ENCODE assay signal across 28 cellular contexts in the genomic region with DNA sequence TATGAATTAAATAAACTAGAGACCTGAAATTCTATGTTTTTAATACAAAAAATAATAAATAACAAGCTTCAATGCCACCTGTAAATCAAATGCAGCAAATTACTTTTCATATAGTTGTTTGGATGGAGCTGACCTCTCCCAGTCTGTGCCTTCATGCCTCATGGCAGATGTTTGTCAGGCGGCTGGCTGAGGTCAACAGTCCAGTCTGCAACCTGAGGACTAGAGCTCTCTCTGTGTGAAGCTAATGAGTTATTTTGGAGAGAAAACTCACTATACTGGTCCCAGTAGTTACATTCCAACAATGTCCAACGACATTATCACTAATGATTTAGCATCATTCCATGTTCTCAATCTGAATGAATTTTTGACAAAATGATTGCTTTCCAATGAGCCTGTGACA.
"Had no signal": no experiment of that assay in that cellular context is flagged by ENCODE, and none has a peak within 500 bp of the region (broad histone marks: within the 10 kb centered on the region; RNA-seq: fewer than 3 reads in every experiment).

No MANE protein-coding gene starts in this region.

- H2AFZ ChIP-seq: neural progenitor cell, parathyroid adenoma had no signal

- H3K27ac Mint-ChIP-seq: nephron; neural progenitor cell; stimulated activated effector memory CD8-positive, alpha-beta T cell treated with anti-CD3 and anti-CD28 coated beads, Interleukin-12 subunit alpha, Interleukin-12 subunit beta, amount 100 ng/mL, for 72 hours; stimulated activated naive B cell treated with anti-CD40 and anti-IgM and Interleukin-4, amounts not matched to agents 10 μg/mL and 1 μg/mL and 100 μg/mL, for 72 hours; stimulated activated naive CD8-positive, alpha-beta T cell treated with anti-CD3 and anti-CD28 coated beads, Interleukin-15, Interleukin-2, amounts not matched to agents 100 ng/mL and 50 ng/mL, for 24 hours had no signal

- DNase-seq: occipital lobe; ovary; posterior cingulate gyrus; psoas muscle; right cardiac atrium; right lobe of liver; sigmoid colon; small intestine; stimulated activated CD4-positive, alpha-beta T cell treated with anti-CD3 and anti-CD28 coated beads, Interleukin-15, amount 100 ng/mL, for 24 hours; stimulated activated CD4-positive, alpha-beta T cell treated with anti-CD3 and anti-CD28 coated beads, Interleukin-2, amount 100 ng/mL, for 24 hours; stimulated activated CD4-positive, alpha-beta T cell treated with anti-CD3 and anti-CD28 coated beads, Interleukin-2, amount 100 ng/mL, for 48 hours; stimulated activated CD4-positive, alpha-beta T cell treated with anti-CD3 and anti-CD28 coated beads, Interleukin-4, amount 100 ng/mL, for 24 hours; stimulated activated naive B cell treated with anti-CD40 and anti-IgM and Interleukin-4, amounts not matched to agents 10 μg/mL and 1 μg/mL and 100 μg/mL, for 72 hours; stimulated activated naive CD4-positive, alpha-beta T cell treated with Interleukin-2 at 50 U/mL for 16 hours; stomach; thyroid gland; trophoblast cell; upper lobe of left lung had no signal

- H3K4me1 ChIP-seq: neural progenitor cell, parathyroid adenoma, psoas muscle, right lobe of liver, sigmoid colon, stomach, thyroid gland, tibial nerve, upper lobe of left lung, vagina had no signal

- H3K27me3 Mint-ChIP-seq: progenitor cell of endocrine pancreas; stimulated activated naive B cell treated with anti-CD40 and anti-IgM and Interleukin-4, amounts not matched to agents 10 μg/mL and 1 μg/mL and 100 μg/mL, for 72 hours; stimulated activated naive CD8-positive, alpha-beta T cell treated with anti-CD3 and anti-CD28 coated beads, Interleukin-15, Interleukin-2, amounts not matched to agents 100 ng/mL and 50 ng/mL, for 24 hours had no signal

- H3K9me3 ChIP-seq: ovary, psoas muscle, sigmoid colon, stomach, thoracic aorta, thyroid gland, tibial nerve, upper lobe of left lung, vagina had no signal

- H3K9ac ChIP-seq: neural progenitor cell, parathyroid adenoma had no signal

- H3K4me3 ChIP-seq: neural progenitor cell, ovary, psoas muscle, right lobe of liver, sigmoid colon, stomach, thoracic aorta, thyroid gland, tibial nerve, upper lobe of left lung, vagina had no signal

- H3K9me3 Mint-ChIP-seq: nephron had no signal

- H3K27me3 ChIP-seq: neural progenitor cell, ovary, right lobe of liver, sigmoid colon, stomach, thyroid gland, tibial nerve, upper lobe of left lung, vagina had no signal

- H3K4me1 Mint-ChIP-seq: nephron; stimulated activated effector memory CD8-positive, alpha-beta T cell treated with anti-CD3 and anti-CD28 coated beads, Interleukin-12 subunit alpha, Interleukin-12 subunit beta, amount 100 ng/mL, for 72 hours; stimulated activated naive B cell treated with anti-CD40 and anti-IgM and Interleukin-4, amounts not matched to agents 10 μg/mL and 1 μg/mL and 100 μg/mL, for 72 hours had no signal

- H3K36me3 ChIP-seq: neural progenitor cell, ovary, right lobe of liver, sigmoid colon, stomach, thoracic aorta, thyroid gland, tibial nerve, upper lobe of left lung, vagina had no signal

- H3K4me2 ChIP-seq: neural progenitor cell had no signal

- H3K4me3 Mint-ChIP-seq: nephron; neural progenitor cell; stimulated activated effector memory CD8-positive, alpha-beta T cell treated with anti-CD3 and anti-CD28 coated beads, Interleukin-12 subunit alpha, Interleukin-12 subunit beta, amount 100 ng/mL, for 72 hours; stimulated activated naive B cell treated with anti-CD40 and anti-IgM and Interleukin-4, amounts not matched to agents 10 μg/mL and 1 μg/mL and 100 μg/mL, for 72 hours; stimulated activated naive CD8-positive, alpha-beta T cell treated with anti-CD3 and anti-CD28 coated beads, Interleukin-15, Interleukin-2, amounts not matched to agents 100 ng/mL and 50 ng/mL, for 24 hours had no signal

- H3K79me2 ChIP-seq: parathyroid adenoma had no signal

- H3K27ac ChIP-seq: neural progenitor cell, ovary, parathyroid adenoma, psoas muscle, right lobe of liver, sigmoid colon, stomach, thoracic aorta, thyroid gland, tibial nerve, upper lobe of left lung, vagina had no signal

- FAIRE-seq: small intestine, urothelium cell line had no signal

- H3K36me3 Mint-ChIP-seq: neural progenitor cell; stimulated activated effector memory CD8-positive, alpha-beta T cell treated with anti-CD3 and anti-CD28 coated beads, Interleukin-12 subunit alpha, Interleukin-12 subunit beta, amount 100 ng/mL, for 72 hours; stimulated activated naive B cell treated with anti-CD40 and anti-IgM and Interleukin-4, amounts not matched to agents 10 μg/mL and 1 μg/mL and 100 μg/mL, for 72 hours had no signal

- ATAC-seq: psoas muscle; right cardiac atrium; stimulated activated effector memory CD8-positive, alpha-beta T cell treated with anti-CD3 and anti-CD28 coated beads, Interleukin-12 subunit alpha, Interleukin-12 subunit beta, amount 100 ng/mL, for 72 hours; stimulated activated naive B cell treated with anti-CD40 and anti-IgM and Interleukin-4, amounts not matched to agents 10 μg/mL and 1 μg/mL and 100 μg/mL, for 72 hours had no signal
